ENCODE assay signal across 10 cellular contexts in the genomic region with DNA sequence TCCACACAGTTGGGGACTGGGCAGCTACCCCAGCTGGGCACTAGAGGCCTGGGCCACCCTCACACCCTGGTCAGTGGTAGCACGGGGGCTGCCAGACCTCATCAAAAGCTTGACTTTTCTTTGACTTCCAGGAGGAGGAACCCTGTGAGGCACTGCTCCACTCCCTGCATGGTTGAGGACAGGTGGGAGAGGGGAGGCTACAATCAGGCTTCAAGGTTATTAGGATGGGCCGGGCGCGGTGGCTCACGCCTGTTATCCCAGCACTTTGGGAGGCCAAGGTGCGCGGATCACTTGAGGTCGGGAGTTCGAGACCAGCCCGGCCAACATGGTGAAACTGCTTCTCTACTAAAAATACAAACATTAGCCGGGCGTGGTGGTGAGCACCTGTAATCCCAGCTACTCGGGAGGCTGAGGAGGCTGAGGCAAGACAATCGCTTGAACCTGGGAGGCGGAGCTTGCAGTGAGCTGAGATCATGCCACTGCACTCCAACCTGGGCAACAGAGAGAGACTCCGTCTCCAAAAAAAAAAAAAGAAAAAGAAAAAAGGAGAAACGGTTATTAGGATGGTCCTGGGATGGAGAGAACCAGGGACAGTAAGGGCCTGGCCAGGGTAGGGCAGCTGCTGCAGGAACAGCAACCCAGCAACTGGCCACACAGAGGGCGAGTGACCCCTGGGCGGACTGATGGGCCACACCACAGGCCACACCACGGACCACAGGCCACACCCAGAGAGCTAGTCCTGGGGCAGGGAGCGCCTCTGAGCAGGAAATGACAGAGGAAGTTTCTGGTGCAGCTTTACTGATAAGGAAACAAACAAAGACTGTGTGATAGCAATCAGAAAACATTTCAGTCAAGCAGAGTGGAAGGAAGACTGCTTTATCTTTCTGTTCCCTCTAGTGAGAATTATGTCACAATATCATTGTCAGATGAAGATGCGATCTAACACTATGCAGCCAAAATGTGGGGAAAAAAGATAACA. TPM values are rescaled to one million over a fixed set of nuclear protein-coding genes. Genes with fewer than 3 reads are reported as not detected.
A peak's percentile ranks its signal among the peaks of the same experiment; 100 is the strongest.
DNase-seq lines count a peak whose midpoint lies in the region; ATAC-seq, FAIRE-seq and TF ChIP-seq lines count a peak whose summit lies in the region.
"Had no signal": no experiment of that assay in that cellular context is flagged by ENCODE, and none has a peak within 500 bp of the region (broad histone marks: within the 10 kb centered on the region; RNA-seq: fewer than 3 reads in every experiment).

No MANE protein-coding gene starts in this region.

- intact Hi-C loops in testis (cut with DNase I; ENCODE audit: low total_unique reads) = no loop called here

- no peak for TF ChIP-seq RAD21 in neural cell (conservative IDR thresholded peaks at IDR 0.05)

- FAIRE-seq in GM12892 (lab: Jason Lieb, UNC) = peak; percentile 70

- H3K79me2 ChIP-seq in neural cell (replicated peaks; ENCODE audit: insufficient read depth, low read length) (no peaks in the 10 kb centered on the region), Karpas-422 (ENCODE audit: low read length) (no peaks in the 10 kb centered on the region)

- TF ChIP-seq CTCF in neural cell (IDR thresholded peaks at IDR 0.05; ENCODE audit: poor library complexity, severe bottlenecking) (no peak), testis (IDR thresholded peaks at IDR 0.05) (no peak)

- H4K20me1 ChIP-seq in neural cell (ENCODE audit: insufficient read depth) = no peaks in the 10 kb centered on the region
- no peaks in the 10 kb centered on the region for H4K20me1 ChIP-seq in Karpas-422 (ENCODE audit: insufficient read depth, low read depth, low read length)

- TF ChIP-seq POLR2A in GM12892 (IDR thresholded peaks at IDR 0.05; ENCODE audit: low read depth, low read length) = no peak
- no peak for TF ChIP-seq POLR2A in testis (IDR thresholded peaks at IDR 0.05)

- H3K4me2 ChIP-seq in neural cell (ENCODE audit: low read length) (no peak overlapping the region), Karpas-422 (ENCODE audit: low read depth, low read length, poor library complexity, severe bottlenecking) (no peak overlapping the region)

- H3K4me1 ChIP-seq in testis (no peaks in the 10 kb centered on the region), Karpas-422 (ENCODE audit: low read length) (no peaks in the 10 kb centered on the region)

- H3K9me2 ChIP-seq in neural cell (ENCODE audit: insufficient read depth, low read length) (no peaks in the 10 kb centered on the region), Karpas-422 (replicated peaks; ENCODE audit: insufficient read depth, low read length) (no peaks in the 10 kb centered on the region)

- no peak for TF ChIP-seq EP300 in neural cell (conservative IDR thresholded peaks at IDR 0.05; ENCODE audit: poor library complexity, severe bottlenecking)

- DNase-seq in GM12892 (ENCODE audit: insufficient read length) = no peak
- peak; percentile 2 for DNase-seq in NOMO-1 treated with dmso at 0.1 percent for 144 hours (lab: John Stamatoyannopoulos, UW; ENCODE audit: unreplicated experiment)
- DNase-seq in amniotic epithelial cell (ENCODE audit: low read depth) = peak; percentile 10
- no peak for DNase-seq in testis
- DNase-seq in NCI-H1105 treated with DMSO at 0.1 percent for 48 hours (lab: John Stamatoyannopoulos, UW) = no peak
- DNase-seq in Karpas-422 = no peak
- DNase-seq: NCI-H524 treated with DMSO at 0.1 percent for 48 hours had no signal

- H3K4me3 ChIP-seq in neural cell (ENCODE audit: low read length) (no peak overlapping the region), testis (no peak overlapping the region), Karpas-422 (ENCODE audit: low read length) (no peak overlapping the region)
- H3K4me3 ChIP-seq: cardiac muscle cell had no signal

- H3K36me3 ChIP-seq in neural cell (ENCODE audit: insufficient read depth, low read length) = no peaks in the 10 kb centered on the region
- H3K36me3 ChIP-seq in testis (ENCODE audit: low read depth, missing control alignments) = no peaks in the 10 kb centered on the region
- no peaks in the 10 kb centered on the region for H3K36me3 ChIP-seq in Karpas-422 (ENCODE audit: insufficient read depth, low read length)
- H3K36me3 ChIP-seq: cardiac muscle cell had no signal

- H3K27ac ChIP-seq in neural cell (ENCODE audit: low read length) (no peak overlapping the region), testis (no peak overlapping the region), Karpas-422 (ENCODE audit: low read length) (no peak overlapping the region)
- H3K27ac ChIP-seq: cardiac muscle cell had no signal

- H2AFZ ChIP-seq in neural cell (ENCODE audit: low read depth, low read length) = no peak overlapping the region
- H2AFZ ChIP-seq in Karpas-422 (ENCODE audit: low read length) = no peak overlapping the region

- H3K9me3 ChIP-seq in neural cell (ENCODE audit: low read length) = no peaks in the 10 kb centered on the region
- no peaks in the 10 kb centered on the region for H3K9me3 ChIP-seq in testis
- H3K9me3 ChIP-seq in Karpas-422 (ENCODE audit: low read length) = no peaks in the 10 kb centered on the region

- ATAC-seq in HG03469 (IDR thresholded peaks at IDR 0.05; ENCODE audit: unreplicated experiment) = no peak

- H3K27me3 ChIP-seq in neural cell (ENCODE audit: insufficient read depth, low read depth, low read length) (no peaks in the 10 kb centered on the region), testis (no peaks in the 10 kb centered on the region), Karpas-422 (ENCODE audit: low read length) (no peaks in the 10 kb centered on the region)
- H3K27me3 ChIP-seq: cardiac muscle cell had no signal

- WGBS in testis, 2 donors = 72 to 93% methylated on average over 14 to 22 of the region's 22 CpGs

- H3K9ac ChIP-seq in neural cell (ENCODE audit: low read length) (peak overlapping the region; percentile 3), Karpas-422 (ENCODE audit: low read length) (no peak overlapping the region)

- no peaks in the 10 kb centered on the region for H3F3A ChIP-seq in neural cell (ENCODE audit: insufficient read depth, low read length, poor library complexity, severe bottlenecking)

TF ChIP-seq in neural cell, 6 proteins besides CTCF, POLR2A, EP300 and RAD21:
- TF ChIP-seq TAF1 (IDR thresholded peaks at IDR 0.05; ENCODE audit: low read depth) (no peak), SMC3 (conservative IDR thresholded peaks at IDR 0.05; ENCODE audit: poor library complexity) (no peak), MXI1 (conservative IDR thresholded peaks at IDR 0.05; ENCODE audit: poor library complexity, severe bottlenecking) (no peak), POLR2AphosphoS5 (IDR thresholded peaks at IDR 0.05) (no peak), EZH2 (IDR thresholded peaks at IDR 0.05; ENCODE audit: borderline replicate concordance, insufficient read depth, low read length, poor library complexity, severe bottlenecking) (no peak)
- TF ChIP-seq, protein P1, sequence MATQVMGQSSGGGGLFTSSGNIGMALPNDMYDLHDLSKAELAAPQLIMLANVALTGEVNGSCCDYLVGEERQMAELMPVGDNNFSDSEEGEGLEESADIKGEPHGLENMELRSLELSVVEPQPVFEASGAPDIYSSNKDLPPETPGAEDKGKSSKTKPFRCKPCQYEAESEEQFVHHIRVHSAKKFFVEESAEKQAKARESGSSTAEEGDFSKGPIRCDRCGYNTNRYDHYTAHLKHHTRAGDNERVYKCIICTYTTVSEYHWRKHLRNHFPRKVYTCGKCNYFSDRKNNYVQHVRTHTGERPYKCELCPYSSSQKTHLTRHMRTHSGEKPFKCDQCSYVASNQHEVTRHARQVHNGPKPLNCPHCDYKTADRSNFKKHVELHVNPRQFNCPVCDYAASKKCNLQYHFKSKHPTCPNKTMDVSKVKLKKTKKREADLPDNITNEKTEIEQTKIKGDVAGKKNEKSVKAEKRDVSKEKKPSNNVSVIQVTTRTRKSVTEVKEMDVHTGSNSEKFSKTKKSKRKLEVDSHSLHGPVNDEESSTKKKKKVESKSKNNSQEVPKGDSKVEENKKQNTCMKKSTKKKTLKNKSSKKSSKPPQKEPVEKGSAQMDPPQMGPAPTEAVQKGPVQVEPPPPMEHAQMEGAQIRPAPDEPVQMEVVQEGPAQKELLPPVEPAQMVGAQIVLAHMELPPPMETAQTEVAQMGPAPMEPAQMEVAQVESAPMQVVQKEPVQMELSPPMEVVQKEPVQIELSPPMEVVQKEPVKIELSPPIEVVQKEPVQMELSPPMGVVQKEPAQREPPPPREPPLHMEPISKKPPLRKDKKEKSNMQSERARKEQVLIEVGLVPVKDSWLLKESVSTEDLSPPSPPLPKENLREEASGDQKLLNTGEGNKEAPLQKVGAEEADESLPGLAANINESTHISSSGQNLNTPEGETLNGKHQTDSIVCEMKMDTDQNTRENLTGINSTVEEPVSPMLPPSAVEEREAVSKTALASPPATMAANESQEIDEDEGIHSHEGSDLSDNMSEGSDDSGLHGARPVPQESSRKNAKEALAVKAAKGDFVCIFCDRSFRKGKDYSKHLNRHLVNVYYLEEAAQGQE (IDR thresholded peaks at IDR 0.05; ENCODE audit: borderline replicate concordance) = no peak

RNA-seq across cellular contexts. Expression of gene OPN1LW, which starts 20.5 kb away (rescaled TPM):
- not detected for polyA plus RNA-seq in GM12892 (2012; ENCODE audit: missing spikeins)
- not detected in 2 replicates for polyA plus RNA-seq in neural cell
- polyA minus RNA-seq in neural cell = not detected in 2 replicates
- under 1 TPM in 1 of 2 donors, not detected in 1; 0.31 TPM for total RNA-seq in testis
- polyA plus RNA-seq in testis (ENCODE audit: insufficient read depth, low read depth, low replicate concordance) = not detected
- not detected in 2 replicates for total RNA-seq in Karpas-422 (2014; rRNA removed; shearing (Covaris generic); ENCODE audit: low replicate concordance)
- total RNA-seq: cardiac muscle cell had no signal
- polyA plus RNA-seq: cardiac muscle cell had no signal

RNA-seq across cellular contexts. Expression of gene MECP2, which starts 26.0 kb away (rescaled TPM):
- 17.3 TPM for polyA plus RNA-seq in GM12892 (2012; ENCODE audit: missing spikeins)
- 14.5 and 36.1 TPM in 2 replicates for polyA plus RNA-seq in neural cell
- polyA minus RNA-seq in neural cell = 63.3 and 74.4 TPM in 2 replicates
- total RNA-seq in testis = 10 to 100 TPM; 85.4 to 86.4 TPM
- polyA plus RNA-seq in testis (ENCODE audit: insufficient read depth, low read depth, low replicate concordance) = 25.0 TPM
- total RNA-seq in Karpas-422 (2014; rRNA removed; shearing (Covaris generic); ENCODE audit: low replicate concordance) = 20.4 and 27.5 TPM in 2 replicates

RNA-seq across cellular contexts. Expression of gene OPN1MW, which starts 58.9 kb away (rescaled TPM):
- not detected for polyA plus RNA-seq in GM12892 (2012; ENCODE audit: missing spikeins)
- polyA plus RNA-seq in neural cell (not detected in 2 replicates), testis (ENCODE audit: insufficient read depth, low read depth, low replicate concordance) (not detected)
- polyA minus RNA-seq in neural cell = not detected in 2 replicates
- not detected for total RNA-seq in testis
- total RNA-seq in Karpas-422 (2014; rRNA removed; shearing (Covaris generic); ENCODE audit: low replicate concordance) = not detected in 2 replicates
- total RNA-seq: cardiac muscle cell had no signal
- polyA plus RNA-seq: cardiac muscle cell had no signal

Comparison
In these comparisons a context has a peak if more than half of its experiments do, and no peak if none do; other contexts are left out.
1. DNase-seq: peak in NOMO-1 treated with dmso at 0.1 percent for 144 hours (single experiment) and amniotic epithelial cell (single experiment); none in GM12892 (single experiment), testis (single experiment), NCI-H1105 treated with DMSO at 0.1 percent for 48 hours (single experiment) and Karpas-422 (single experiment).